Comparison of ENCODE assay signal across 25 cellular contexts in genomic region chr21:23249760-23250159, GRCh38.
DNase-seq lines count a peak whose midpoint lies in the region; ATAC-seq and TF ChIP-seq lines count a peak whose summit lies in the region.
"Had no signal": no experiment of that assay in that cellular context is flagged by ENCODE, and none has a peak within 500 bp of the region (broad histone marks: within the 10 kb centered on the region; RNA-seq: fewer than 3 reads in every experiment).

No MANE protein-coding gene starts in this region.

- ATAC-seq in PC-3, result peak; percentile 97
- ATAC-seq in left lung, result peak; percentile 77
- ATAC-seq in body of pancreas, result no peak
- ATAC-seq: GM12878 had no signal

- WGBS in body of pancreas, 2 donors, result 27 to 31% methylated on average over 1 of the region's 1 CpG
- WGBS in esophagus squamous epithelium, 2 donors, result 29 to 31% methylated on average over 1 of the region's 1 CpG

- H3F3A ChIP-seq in PC-3 (ENCODE audit: low read length, unreplicated experiment), result no peaks in the 10 kb centered on the region

- no peak overlapping the region for H3K4me3 ChIP-seq in PC-3 (ENCODE audit: low read length)
- no peak overlapping the region for H3K4me3 ChIP-seq in left lung
- H3K4me3 ChIP-seq in left ventricle myocardium inferior, result no peak overlapping the region
- no peak overlapping the region for H3K4me3 ChIP-seq in body of pancreas
- no peak overlapping the region for H3K4me3 ChIP-seq in esophagus squamous epithelium
- H3K4me3 ChIP-seq: BLaER1, GM12878 had no signal

- peak; percentile 19 for DNase-seq in HT1080 (ENCODE audit: low read depth)
- peak; percentile 61 for DNase-seq in PC-3
- DNase-seq in SW480 (ENCODE audit: low spot score), result peak; percentile 76
- DNase-seq in left lung, result no peak
- no peak for DNase-seq in left ventricle myocardium inferior
- no peak for DNase-seq in body of pancreas
- no peak for DNase-seq in esophagus squamous epithelium (lab: John Stamatoyannopoulos, UW)
- DNase-seq in NCI-H2171 treated with DMSO at 0.1 percent for 48 hours (lab: John Stamatoyannopoulos, UW), result no peak
- DNase-seq: 8988T; ACHN; BE2C; C1 segment of cervical spinal cord; CD4-positive, alpha-beta memory T cell; CD4-positive, CD25-positive, alpha-beta regulatory T cell; CD8-positive, alpha-beta memory T cell; COR-L47; DMS 273 treated with DMSO at 0.1 percent for 48 hours; DMS153; DMS53; DMS79; DND-41; EL; GDM1 had no signal

- peaks cover 15% of the 10 kb centered on the region; the same call in 1 of the 2 replicates for H3K4me1 ChIP-seq in PC-3 (ENCODE audit: insufficient read depth, low read length)
- no peaks in the 10 kb centered on the region for H3K4me1 ChIP-seq in left lung
- H3K4me1 ChIP-seq in left ventricle myocardium inferior, result no peaks in the 10 kb centered on the region
- H3K4me1 ChIP-seq in body of pancreas, result no peaks in the 10 kb centered on the region
- H3K4me1 ChIP-seq in esophagus squamous epithelium, result no peaks in the 10 kb centered on the region
- H3K4me1 ChIP-seq: BE2C, BLaER1 had no signal

- TF ChIP-seq CTCF in PC-3 (conservative IDR thresholded peaks at IDR 0.05; ENCODE audit: low read depth, low read length) (no peak), left lung (IDR thresholded peaks at IDR 0.05) (no peak), left ventricle myocardium inferior (IDR thresholded peaks at IDR 0.05; ENCODE audit: borderline replicate concordance) (no peak), body of pancreas (IDR thresholded peaks at IDR 0.05) (no peak), esophagus squamous epithelium (IDR thresholded peaks at IDR 0.05) (no peak)

- H3K9me3 ChIP-seq in PC-3 (ENCODE audit: low read length), result no peaks in the 10 kb centered on the region
- H3K9me3 ChIP-seq in left lung, result no peaks in the 10 kb centered on the region
- H3K9me3 ChIP-seq in left ventricle myocardium inferior (replicated peaks), result no peaks in the 10 kb centered on the region
- no peaks in the 10 kb centered on the region for H3K9me3 ChIP-seq in body of pancreas
- no peaks in the 10 kb centered on the region for H3K9me3 ChIP-seq in esophagus squamous epithelium
- H3K9me3 ChIP-seq: BE2C, BLaER1 had no signal

- no peaks in the 10 kb centered on the region for H3K9me2 ChIP-seq in PC-3 (replicated peaks; ENCODE audit: low read length)

- CTCF ChIA-PET in PC-3 (lab: Charles Lee), result no interaction called here

- no peak overlapping the region for H3K9ac ChIP-seq in PC-3 (ENCODE audit: low read length)
- H3K9ac ChIP-seq: BLaER1 had no signal

- H4K20me1 ChIP-seq in PC-3 (ENCODE audit: low read length), result no peaks in the 10 kb centered on the region
- H4K20me1 ChIP-seq: BLaER1 had no signal

- intact Hi-C loops in PC-3 (cut with micrococcal nuclease), result no loop called here
- intact Hi-C loops in left lung (cut with DNase I), result no loop called here
- intact Hi-C loops in left ventricle myocardium inferior (cut with micrococcal nuclease), result no loop called here
- intact Hi-C loops in body of pancreas (cut with DNase I), result no loop called here
- intact Hi-C loops in esophagus squamous epithelium (cut with DNase I), result no loop called here

- POLR2A ChIA-PET in PC-3 (lab: Charles Lee; ENCODE audit: unreplicated experiment), result no interaction called here

- H3K4me2 ChIP-seq in PC-3 (ENCODE audit: low read length), result peak overlapping the region; percentile 30; the same call in 1 of the 2 replicates
- H3K4me2 ChIP-seq: BLaER1 had no signal

- H2AFZ ChIP-seq in PC-3 (ENCODE audit: low read length), result 0 out of 2 replicates have a peak overlapping the region, but pooled peaks have one; percentile 18

- BruUV-seq in PC-3 (replicated peaks; lab: Mats Ljungman, UMichigan), result no TSS peak

- H3K79me2 ChIP-seq in PC-3 (ENCODE audit: low read length), result no peaks in the 10 kb centered on the region

- TF ChIP-seq POLR2A in body of pancreas (IDR thresholded peaks at IDR 0.05), result no peak
- TF ChIP-seq POLR2A in esophagus squamous epithelium (IDR thresholded peaks at IDR 0.05), result no peak

- H3K36me3 ChIP-seq in PC-3 (ENCODE audit: low read depth, low read length), result no peaks in the 10 kb centered on the region
- no peaks in the 10 kb centered on the region for H3K36me3 ChIP-seq in left lung
- H3K36me3 ChIP-seq in left ventricle myocardium inferior, result no peaks in the 10 kb centered on the region
- H3K36me3 ChIP-seq in body of pancreas (replicated peaks in 1 of 2; ENCODE audit: insufficient read depth in 1 of 2, low read depth in 2 of 2), result no peaks in the 10 kb centered on the region
- no peaks in the 10 kb centered on the region for H3K36me3 ChIP-seq in esophagus squamous epithelium
- H3K36me3 ChIP-seq: BE2C, BLaER1 had no signal

- H3K27ac ChIP-seq in PC-3 (ENCODE audit: low read length), result no peak overlapping the region
- H3K27ac ChIP-seq in left lung, result no peak overlapping the region
- H3K27ac ChIP-seq in left ventricle myocardium inferior (replicated peaks), result no peak overlapping the region
- no peak overlapping the region for H3K27ac ChIP-seq in body of pancreas
- H3K27ac ChIP-seq in esophagus squamous epithelium, result no peak overlapping the region
- H3K27ac ChIP-seq: BLaER1 had no signal

- H3K27me3 ChIP-seq in PC-3 (ENCODE audit: low read length) (no peaks in the 10 kb centered on the region), left lung (no peaks in the 10 kb centered on the region), left ventricle myocardium inferior (ENCODE audit: low read depth) (no peaks in the 10 kb centered on the region), body of pancreas (no peaks in the 10 kb centered on the region), esophagus squamous epithelium (no peaks in the 10 kb centered on the region)
- H3K27me3 ChIP-seq: BE2C, BLaER1 had no signal

Comparison
In these comparisons a context has a peak if more than half of its experiments do, and no peak if none do; other contexts are left out.
1. DNase-seq: peak in HT1080 (single experiment), PC-3 (single experiment) and SW480 (single experiment); none in left lung (0 of 2), left ventricle myocardium inferior (single experiment), body of pancreas (0 of 4), esophagus squamous epithelium (single experiment) and NCI-H2171 treated with DMSO at 0.1 percent for 48 hours (single experiment).